Comparison of ENCODE assay signal across 13 cellular contexts in the genomic region with DNA sequence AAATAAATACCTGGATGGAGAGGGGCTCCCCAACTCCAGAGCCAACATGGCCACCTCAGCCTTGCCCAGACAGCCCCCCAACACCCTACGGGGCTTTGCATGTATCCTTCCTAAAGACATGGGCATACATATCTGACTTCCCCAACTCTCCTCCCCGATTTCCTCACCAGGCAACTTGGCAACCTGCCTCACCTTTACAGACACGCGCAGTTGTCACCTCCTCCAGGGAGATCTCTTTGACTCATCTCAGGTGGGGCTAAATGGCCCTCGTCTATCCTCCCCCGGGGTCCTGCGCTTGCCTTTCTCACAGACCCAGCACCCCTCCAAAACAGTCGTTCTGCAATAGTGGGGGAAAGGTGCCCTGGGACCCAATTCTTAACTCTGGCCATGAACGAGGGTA.
"Had no signal": no experiment of that assay in that cellular context is flagged by ENCODE, and none has a peak within 500 bp of the region (broad histone marks: within the 10 kb centered on the region; RNA-seq: fewer than 3 reads in every experiment).

No MANE protein-coding gene starts in this region.

- H3K27ac Mint-ChIP-seq: activated B cell treated with CpG ODN at 0.5 μM for 24 hours; activated naive CD8-positive, alpha-beta T cell treated with anti-CD3 and anti-CD28 coated beads for 36 hours; activated T-cell treated with anti-CD3 and anti-CD28 coated beads, Interleukin-2, amount 50 U/mL, for 24 hours; brain; mesothelial cell of epicardium; nephron progenitor cell; stimulated activated naive CD8-positive, alpha-beta T cell treated with anti-CD3 and anti-CD28 coated beads, Interleukin-15, amount 100 ng/mL, for 72 hours had no signal

- H3K36me3 Mint-ChIP-seq: brain, mesothelial cell of epicardium had no signal

- H3K9me3 Mint-ChIP-seq: activated B cell treated with CpG ODN at 0.5 μM for 24 hours; activated naive CD8-positive, alpha-beta T cell treated with anti-CD3 and anti-CD28 coated beads for 36 hours; activated T-cell treated with anti-CD3 and anti-CD28 coated beads, Interleukin-2, amount 50 U/mL, for 24 hours; stimulated activated naive CD8-positive, alpha-beta T cell treated with anti-CD3 and anti-CD28 coated beads, Interleukin-15, amount 100 ng/mL, for 72 hours had no signal

- H3K27me3 Mint-ChIP-seq: activated naive CD8-positive, alpha-beta T cell treated with anti-CD3 and anti-CD28 coated beads for 36 hours had no signal

- DNase-seq: activated B cell treated with CpG ODN at 0.5 μM for 24 hours; activated CD4-positive, alpha-beta T cell treated with anti-CD3 and anti-CD28 coated beads for 48 hours; activated gamma-delta T cell; activated naive CD8-positive, alpha-beta T cell treated with anti-CD3 and anti-CD28 coated beads for 36 hours; activated T-cell treated with anti-CD3 and anti-CD28 coated beads, Interleukin-2, amount 50 U/mL, for 24 hours; nephron progenitor cell; stimulated activated CD4-positive, alpha-beta T cell treated with anti-CD3 and anti-CD28 coated beads, Interleukin-1b, Interleukin-23, amount 100 ng/mL, for 48 hours; stimulated activated naive CD8-positive, alpha-beta T cell treated with anti-CD3 and anti-CD28 coated beads, Interleukin-15, amount 100 ng/mL, for 72 hours had no signal

- H3K4me1 Mint-ChIP-seq: activated B cell treated with CpG ODN at 0.5 μM for 24 hours; activated naive CD8-positive, alpha-beta T cell treated with anti-CD3 and anti-CD28 coated beads for 36 hours; brain; mesothelial cell of epicardium; nephron progenitor cell; stimulated activated naive CD8-positive, alpha-beta T cell treated with anti-CD3 and anti-CD28 coated beads, Interleukin-15, amount 100 ng/mL, for 72 hours had no signal

- H3K27ac ChIP-seq: esophagus muscularis mucosa, SJSA1 had no signal

- H3K4me3 Mint-ChIP-seq: activated B cell treated with CpG ODN at 0.5 μM for 24 hours; activated naive CD8-positive, alpha-beta T cell treated with anti-CD3 and anti-CD28 coated beads for 36 hours; activated T-cell treated with anti-CD3 and anti-CD28 coated beads, Interleukin-2, amount 50 U/mL, for 24 hours; brain; mesothelial cell of epicardium; nephron progenitor cell; stimulated activated naive CD8-positive, alpha-beta T cell treated with anti-CD3 and anti-CD28 coated beads, Interleukin-15, amount 100 ng/mL, for 72 hours had no signal

- H3K27me3 ChIP-seq: esophagus muscularis mucosa, SJSA1 had no signal

- ATAC-seq: sciatic nerve had no signal
